ENCODE assay signal across 13 cellular contexts in the genomic region with DNA sequence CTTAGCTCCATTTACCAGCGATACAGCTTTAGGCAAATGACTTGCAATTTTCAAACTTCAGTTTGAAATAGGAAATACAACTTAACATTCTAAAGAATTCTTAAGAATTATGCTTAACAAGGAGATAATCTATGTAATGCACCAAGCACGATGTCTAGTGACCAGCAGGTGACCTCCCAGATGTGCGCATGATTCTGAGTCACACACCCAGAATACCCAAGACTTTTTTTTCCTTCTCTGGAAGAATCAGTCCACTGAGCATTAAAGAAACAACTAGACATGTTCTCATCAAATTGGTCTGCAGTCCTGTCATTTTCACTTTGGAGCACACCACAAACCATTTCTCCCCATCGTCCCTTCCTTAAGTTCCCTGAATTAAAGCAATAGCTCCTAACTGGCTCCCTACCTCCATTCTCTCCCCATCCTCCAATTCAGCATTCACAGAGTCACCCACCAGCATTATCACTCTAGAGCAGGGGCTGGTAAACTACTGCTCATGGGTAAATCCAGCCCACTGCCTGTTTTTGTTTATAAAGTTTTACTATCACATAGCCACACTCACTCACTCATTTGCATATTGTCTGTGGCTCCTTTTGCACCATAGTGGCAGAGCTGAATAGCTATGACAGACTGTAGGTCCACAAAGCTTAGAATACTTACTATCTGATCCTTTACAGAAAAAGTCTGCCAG. TPM values are rescaled to one million over a fixed set of nuclear protein-coding genes. Genes with fewer than 3 reads are reported as not detected.
DNase-seq lines count a peak whose midpoint lies in the region; ATAC-seq and TF ChIP-seq lines count a peak whose summit lies in the region.
"Had no signal": no experiment of that assay in that cellular context is flagged by ENCODE, and none has a peak within 500 bp of the region (broad histone marks: within the 10 kb centered on the region; RNA-seq: fewer than 3 reads in every experiment).

No MANE protein-coding gene starts in this region.

- ATAC-seq in HG03045 (IDR thresholded peaks at IDR 0.05; ENCODE audit: unreplicated experiment), result no peak
- ATAC-seq: psoas muscle had no signal

- DNase-seq in Daoy (ENCODE audit: low read depth), result peak; percentile 63
- peak in 1 of 2 experiments; percentile 28 for DNase-seq in SJSA1 (ENCODE audit: low read depth in 1 of 2, low spot score in 2 of 2)
- peak; percentile 87 for DNase-seq in epithelial cell of proximal tubule (ENCODE audit: low read depth)
- peak; percentile 83 for DNase-seq in osteoblast (ENCODE audit: insufficient read length, low spot score, missing footprints)
- no peak for DNase-seq in cerebellum (ENCODE audit: low spot score)
- DNase-seq in Kasumi-1 (lab: John Stamatoyannopoulos, UW), result no peak
- no peak for DNase-seq in KBM-7
- DNase-seq: colonic mucosa, NCI-H226, psoas muscle had no signal

- peak overlapping the region; percentile 7; the same call in 1 of the 2 replicates for H3K27ac ChIP-seq in SJSA1
- peak overlapping the region; percentile 94 for H3K27ac ChIP-seq in osteoblast (ENCODE audit: low read depth, low read length)
- H3K27ac ChIP-seq: BLaER1 treated with 17β-estradiol and CSF1 and Interleukin-3, amounts not matched to agents 10 nM and 100 nM; colonic mucosa; psoas muscle had no signal

- H2AFZ ChIP-seq in osteoblast (ENCODE audit: low read length), result no peak overlapping the region

- in situ Hi-C loops in KBM-7 (cut with MboI; ENCODE audit: low pct_unique_long_range_greater_than_20kb, low sequenced_read_pairs), result no loop called here

- no peak overlapping the region for H3K4me3 ChIP-seq in SJSA1
- H3K4me3 ChIP-seq in epithelial cell of proximal tubule (ENCODE audit: low read depth, low read length), result no peak overlapping the region
- H3K4me3 ChIP-seq in osteoblast (ENCODE audit: insufficient read depth, low read length), result no peak overlapping the region
- H3K4me3 ChIP-seq: BLaER1 treated with 17β-estradiol and CSF1 and Interleukin-3, amounts not matched to agents 10 nM and 100 nM; colonic mucosa; HAP-1; psoas muscle had no signal

- H3K36me3 ChIP-seq in SJSA1 (peaks cover 72% of the 10 kb centered on the region), osteoblast (ENCODE audit: insufficient read depth, low read length) (peaks cover 25% of the 10 kb centered on the region)
- H3K36me3 ChIP-seq: BLaER1 treated with 17β-estradiol and CSF1 and Interleukin-3, amounts not matched to agents 10 nM and 100 nM; colonic mucosa; HAP-1 had no signal

- H3K4me1 ChIP-seq in SJSA1 (replicated peaks) (peaks cover 33% of the 10 kb centered on the region), osteoblast (ENCODE audit: insufficient read depth, low read length) (peaks cover 26% of the 10 kb centered on the region)
- H3K4me1 ChIP-seq: colonic mucosa, HAP-1, psoas muscle had no signal

- peak overlapping the region; percentile 70 for H3K4me2 ChIP-seq in osteoblast (ENCODE audit: insufficient read depth, low read length)
- H3K4me2 ChIP-seq: BLaER1 treated with 17β-estradiol and CSF1 and Interleukin-3, amounts not matched to agents 10 nM and 100 nM had no signal

- H3K27me3 ChIP-seq in SJSA1 (replicated peaks) (no peaks in the 10 kb centered on the region), osteoblast (ENCODE audit: insufficient read depth, low read length) (no peaks in the 10 kb centered on the region)
- H3K27me3 ChIP-seq: BLaER1 treated with 17β-estradiol and CSF1 and Interleukin-3, amounts not matched to agents 10 nM and 100 nM; colonic mucosa had no signal

- H3K79me2 ChIP-seq in osteoblast (ENCODE audit: insufficient read depth, low read length), result peaks cover 98% of the 10 kb centered on the region

- no peaks in the 10 kb centered on the region for H3K9me3 ChIP-seq in SJSA1 (replicated peaks)
- no peaks in the 10 kb centered on the region for H3K9me3 ChIP-seq in osteoblast (ENCODE audit: low read depth, low read length)
- H3K9me3 ChIP-seq: BLaER1 treated with 17β-estradiol and CSF1 and Interleukin-3, amounts not matched to agents 10 nM and 100 nM; colonic mucosa; HAP-1; psoas muscle had no signal

- peaks cover 26% of the 10 kb centered on the region for H4K20me1 ChIP-seq in osteoblast (ENCODE audit: insufficient read depth, low read length)
- H4K20me1 ChIP-seq: BLaER1 treated with 17β-estradiol and CSF1 and Interleukin-3, amounts not matched to agents 10 nM and 100 nM had no signal

- TF ChIP-seq CTCF in epithelial cell of proximal tubule (conservative IDR thresholded peaks at IDR 0.05; ENCODE audit: low read depth, low read length) (no peak), osteoblast (IDR thresholded peaks at IDR 0.05; ENCODE audit: extremely low read depth, low read depth, low read length) (no peak)

RNA-seq across cellular contexts. Expression of a gene that starts 13.2 kb away (rescaled TPM):
- total RNA-seq in Daoy (2014; rRNA removed; shearing (Covaris generic)), result 73.2 and 98.7 TPM in 2 replicates
- total RNA-seq in SJSA1 (2014; rRNA removed; shearing (Covaris generic)), result 152 and 214 TPM in 2 replicates
- total RNA-seq in epithelial cell of proximal tubule, result 53.7 and 67.0 TPM in 2 replicates
- total RNA-seq in osteoblast, result 70.9 and 74.8 TPM in 2 replicates
- total RNA-seq in cerebellum, result 0.36 TPM

Comparison
In these comparisons a context has a peak if more than half of its experiments do, and no peak if none do; other contexts are left out.
1. DNase-seq: peak in Daoy (single experiment), epithelial cell of proximal tubule (single experiment) and osteoblast (single experiment); none in cerebellum (single experiment), Kasumi-1 (0 of 2) and KBM-7 (single experiment).
2. RNA of a gene that starts 13.2 kb away (total RNA-seq): 152 to 214 TPM in SJSA1, 73.2 to 98.7 TPM in Daoy, 70.9 to 74.8 TPM in osteoblast and 53.7 to 67.0 TPM in epithelial cell of proximal tubule; 0.36 TPM in cerebellum (single experiment); every median in the first group is over 10 times any median in the second.